Comparison of ENCODE assay signal across 1 cellular context in genomic region chr17:73474370-73474988, GRCh38.
TF ChIP-seq lines count a peak whose summit lies in the region.

No MANE protein-coding gene starts in this region.

TF ChIP-seq in K562, 482 proteins besides CTCF, POLR2A, EP300 and RAD21 (continued from another document and continues in another):
- no peak for TF ChIP-seq HSF4 (CRISPR knock-in tag; IDR thresholded peaks at IDR 0.05; ENCODE audit: borderline replicate concordance)
- TF ChIP-seq, protein P1, sequence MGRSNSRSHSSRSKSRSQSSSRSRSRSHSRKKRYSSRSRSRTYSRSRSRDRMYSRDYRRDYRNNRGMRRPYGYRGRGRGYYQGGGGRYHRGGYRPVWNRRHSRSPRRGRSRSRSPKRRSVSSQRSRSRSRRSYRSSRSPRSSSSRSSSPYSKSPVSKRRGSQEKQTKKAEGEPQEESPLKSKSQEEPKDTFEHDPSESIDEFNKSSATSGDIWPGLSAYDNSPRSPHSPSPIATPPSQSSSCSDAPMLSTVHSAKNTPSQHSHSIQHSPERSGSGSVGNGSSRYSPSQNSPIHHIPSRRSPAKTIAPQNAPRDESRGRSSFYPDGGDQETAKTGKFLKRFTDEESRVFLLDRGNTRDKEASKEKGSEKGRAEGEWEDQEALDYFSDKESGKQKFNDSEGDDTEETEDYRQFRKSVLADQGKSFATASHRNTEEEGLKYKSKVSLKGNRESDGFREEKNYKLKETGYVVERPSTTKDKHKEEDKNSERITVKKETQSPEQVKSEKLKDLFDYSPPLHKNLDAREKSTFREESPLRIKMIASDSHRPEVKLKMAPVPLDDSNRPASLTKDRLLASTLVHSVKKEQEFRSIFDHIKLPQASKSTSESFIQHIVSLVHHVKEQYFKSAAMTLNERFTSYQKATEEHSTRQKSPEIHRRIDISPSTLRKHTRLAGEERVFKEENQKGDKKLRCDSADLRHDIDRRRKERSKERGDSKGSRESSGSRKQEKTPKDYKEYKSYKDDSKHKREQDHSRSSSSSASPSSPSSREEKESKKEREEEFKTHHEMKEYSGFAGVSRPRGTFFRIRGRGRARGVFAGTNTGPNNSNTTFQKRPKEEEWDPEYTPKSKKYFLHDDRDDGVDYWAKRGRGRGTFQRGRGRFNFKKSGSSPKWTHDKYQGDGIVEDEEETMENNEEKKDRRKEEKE (IDR thresholded peaks at IDR 0.05; ENCODE audit: borderline replicate concordance in 1 of 2, control insufficient read depth in 1 of 2, low read depth in 2 of 2, low read length in 1 of 2) = no peak
- no peak for TF ChIP-seq FIP1L1 (IDR thresholded peaks at IDR 0.05; ENCODE audit: low read depth, low read length, poor library complexity, severe bottlenecking)
- TF ChIP-seq ZNF785 (CRISPR knock-in tag; IDR thresholded peaks at IDR 0.05) = no peak
- peak; percentile 96 for TF ChIP-seq ATF7 (IDR thresholded peaks at IDR 0.05)
- no peak for TF ChIP-seq HIVEP1 (CRISPR knock-in tag; IDR thresholded peaks at IDR 0.05)
- TF ChIP-seq TCF7 (IDR thresholded peaks at IDR 0.05; ENCODE audit: borderline replicate concordance) = no peak
- TF ChIP-seq ZNF668 (CRISPR knock-in tag; IDR thresholded peaks at IDR 0.05) = no peak
- no peak for TF ChIP-seq SIN3A (IDR thresholded peaks at IDR 0.05; ENCODE audit: borderline replicate concordance in 2 of 2, control insufficient read depth in 1 of 2, low read depth in 2 of 2, low read length in 2 of 2)
- no peak for TF ChIP-seq C11orf30 (IDR thresholded peaks at IDR 0.05; ENCODE audit: low read depth)
- no peak for TF ChIP-seq MCM7 (IDR thresholded peaks at IDR 0.05)
- no peak for TF ChIP-seq ZFP36 (IDR thresholded peaks at IDR 0.05; ENCODE audit: low read depth, low read length, partially characterized antibody)
- TF ChIP-seq, protein P2, sequence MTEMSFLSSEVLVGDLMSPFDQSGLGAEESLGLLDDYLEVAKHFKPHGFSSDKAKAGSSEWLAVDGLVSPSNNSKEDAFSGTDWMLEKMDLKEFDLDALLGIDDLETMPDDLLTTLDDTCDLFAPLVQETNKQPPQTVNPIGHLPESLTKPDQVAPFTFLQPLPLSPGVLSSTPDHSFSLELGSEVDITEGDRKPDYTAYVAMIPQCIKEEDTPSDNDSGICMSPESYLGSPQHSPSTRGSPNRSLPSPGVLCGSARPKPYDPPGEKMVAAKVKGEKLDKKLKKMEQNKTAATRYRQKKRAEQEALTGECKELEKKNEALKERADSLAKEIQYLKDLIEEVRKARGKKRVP (CRISPR knock-in tag; IDR thresholded peaks at IDR 0.05) = no peak; the same call in 1 of the 2 replicates
- TF ChIP-seq, protein P3, sequence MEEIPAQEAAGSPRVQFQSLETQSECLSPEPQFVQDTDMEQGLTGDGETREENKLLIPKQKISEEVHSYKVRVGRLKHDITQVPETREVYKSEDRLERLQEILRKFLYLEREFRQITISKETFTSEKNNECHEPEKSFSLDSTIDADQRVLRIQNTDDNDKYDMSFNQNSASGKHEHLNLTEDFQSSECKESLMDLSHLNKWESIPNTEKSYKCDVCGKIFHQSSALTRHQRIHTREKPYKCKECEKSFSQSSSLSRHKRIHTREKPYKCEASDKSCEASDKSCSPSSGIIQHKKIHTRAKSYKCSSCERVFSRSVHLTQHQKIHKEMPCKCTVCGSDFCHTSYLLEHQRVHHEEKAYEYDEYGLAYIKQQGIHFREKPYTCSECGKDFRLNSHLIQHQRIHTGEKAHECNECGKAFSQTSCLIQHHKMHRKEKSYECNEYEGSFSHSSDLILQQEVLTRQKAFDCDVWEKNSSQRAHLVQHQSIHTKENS (CRISPR knock-in tag; IDR thresholded peaks at IDR 0.05) = no peak
- no peak for TF ChIP-seq DNMT1 (IDR thresholded peaks at IDR 0.05)
- TF ChIP-seq, protein P4, sequence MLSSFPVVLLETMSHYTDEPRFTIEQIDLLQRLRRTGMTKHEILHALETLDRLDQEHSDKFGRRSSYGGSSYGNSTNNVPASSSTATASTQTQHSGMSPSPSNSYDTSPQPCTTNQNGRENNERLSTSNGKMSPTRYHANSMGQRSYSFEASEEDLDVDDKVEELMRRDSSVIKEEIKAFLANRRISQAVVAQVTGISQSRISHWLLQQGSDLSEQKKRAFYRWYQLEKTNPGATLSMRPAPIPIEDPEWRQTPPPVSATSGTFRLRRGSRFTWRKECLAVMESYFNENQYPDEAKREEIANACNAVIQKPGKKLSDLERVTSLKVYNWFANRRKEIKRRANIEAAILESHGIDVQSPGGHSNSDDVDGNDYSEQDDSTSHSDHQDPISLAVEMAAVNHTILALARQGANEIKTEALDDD (IDR thresholded peaks at IDR 0.05) = no peak
- TF ChIP-seq NR0B1 (IDR thresholded peaks at IDR 0.05; ENCODE audit: partially characterized antibody) = no peak
- TF ChIP-seq ZNF436 (CRISPR knock-in tag; IDR thresholded peaks at IDR 0.05) = no peak
- no peak for TF ChIP-seq SRSF1 (IDR thresholded peaks at IDR 0.05; ENCODE audit: low read depth, low read length)
- TF ChIP-seq SP2 (IDR thresholded peaks at IDR 0.05; ENCODE audit: extremely low read depth, low read depth, low read length, poor library complexity, severe bottlenecking) = no peak
- TF ChIP-seq MLX (CRISPR knock-in tag; conservative IDR thresholded peaks at IDR 0.05) = 0 out of 4 replicates have a peak, but pooled peaks of 1 of the 2 experiments have one; percentile 14
- no peak for TF ChIP-seq GTF3C2 (IDR thresholded peaks at IDR 0.05; ENCODE audit: borderline replicate concordance, extremely low read depth, insufficient read length)
- no peak for TF ChIP-seq ARID4B (CRISPR knock-in tag; IDR thresholded peaks at IDR 0.05)
- no peak for TF ChIP-seq ZNF23 (CRISPR knock-in tag; IDR thresholded peaks at IDR 0.05)
- TF ChIP-seq MTF1 (CRISPR knock-in tag; IDR thresholded peaks at IDR 0.05; ENCODE audit: borderline replicate concordance) = no peak
- TF ChIP-seq EZH2 (IDR thresholded peaks at IDR 0.05; ENCODE audit: borderline replicate concordance, low read depth, low read length) = no peak
